10 cellular contexts compared by ENCODE assay signal in genomic region chr17:77690271-77691161, GRCh38.
DNase-seq lines count a peak whose midpoint lies in the region; ATAC-seq and TF ChIP-seq lines count a peak whose summit lies in the region.
"Had no signal": no experiment of that assay in that cellular context is flagged by ENCODE, and none has a peak within 500 bp of the region (broad histone marks: within the 10 kb centered on the region; RNA-seq: fewer than 3 reads in every experiment).

No MANE protein-coding gene starts in this region.

- no peak for TF ChIP-seq CTCF in osteocyte (IDR thresholded peaks at IDR 0.05)

- no peaks in the 10 kb centered on the region for H3K36me3 Mint-ChIP-seq in activated naive CD8-positive, alpha-beta T cell treated with anti-CD3 and anti-CD28 coated beads, Interleukin-2, amount 50 U/mL, for 24 hours (ENCODE audit: low read depth)
- no peaks in the 10 kb centered on the region for H3K36me3 Mint-ChIP-seq in osteocyte (ENCODE audit: unreplicated experiment)

- H3K27me3 Mint-ChIP-seq in activated naive CD8-positive, alpha-beta T cell treated with anti-CD3 and anti-CD28 coated beads, Interleukin-2, amount 50 U/mL, for 24 hours: peaks cover 8% of the 10 kb centered on the region
- H3K27me3 Mint-ChIP-seq in osteocyte (ENCODE audit: unreplicated experiment): peaks cover 78% of the 10 kb centered on the region

- ATAC-seq in activated naive CD8-positive, alpha-beta T cell treated with anti-CD3 and anti-CD28 coated beads, Interleukin-2, amount 50 U/mL, for 24 hours: no peak
- no peak for ATAC-seq in HG02763 (IDR thresholded peaks at IDR 0.05; ENCODE audit: unreplicated experiment)
- no peak for ATAC-seq in GM21390 (IDR thresholded peaks at IDR 0.05; ENCODE audit: unreplicated experiment)
- ATAC-seq: Panc1 had no signal

- H3K4me1 Mint-ChIP-seq in activated naive CD8-positive, alpha-beta T cell treated with anti-CD3 and anti-CD28 coated beads, Interleukin-2, amount 50 U/mL, for 24 hours: peaks cover 29% of the 10 kb centered on the region
- no peaks in the 10 kb centered on the region for H3K4me1 Mint-ChIP-seq in osteocyte (ENCODE audit: unreplicated experiment)

- no peaks in the 10 kb centered on the region for H3K9me3 Mint-ChIP-seq in activated naive CD8-positive, alpha-beta T cell treated with anti-CD3 and anti-CD28 coated beads, Interleukin-2, amount 50 U/mL, for 24 hours
- H3K9me3 Mint-ChIP-seq in osteocyte (ENCODE audit: unreplicated experiment): no peaks in the 10 kb centered on the region

- no peak overlapping the region for H3K27ac Mint-ChIP-seq in activated naive CD8-positive, alpha-beta T cell treated with anti-CD3 and anti-CD28 coated beads, Interleukin-2, amount 50 U/mL, for 24 hours
- H3K27ac Mint-ChIP-seq in osteocyte (ENCODE audit: unreplicated experiment): no peak overlapping the region

- DNase-seq in D341Med (ENCODE audit: low spot score) (peak; percentile 42), MV-4-11 (lab: John Stamatoyannopoulos, UW) (peak; percentile 79), osteocyte (ENCODE audit: extremely low spot score, unreplicated experiment) (peak; percentile 70), DMS53 (lab: John Stamatoyannopoulos, UW) (no peak), SK-N-DZ (ENCODE audit: low spot score) (no peak)
- peak; percentile 18 for DNase-seq in activated naive CD8-positive, alpha-beta T cell treated with anti-CD3 and anti-CD28 coated beads, Interleukin-2, amount 50 U/mL, for 24 hours
- DNase-seq: glutamatergic neuron had no signal

- peak overlapping the region; percentile 40 for H3K4me3 Mint-ChIP-seq in activated naive CD8-positive, alpha-beta T cell treated with anti-CD3 and anti-CD28 coated beads, Interleukin-2, amount 50 U/mL, for 24 hours
- H3K4me3 Mint-ChIP-seq in osteocyte (ENCODE audit: unreplicated experiment): no peak overlapping the region

Comparison
In these comparisons a context has a peak if more than half of its experiments do, and no peak if none do; other contexts are left out.
1. DNase-seq: peak in D341Med (single experiment), MV-4-11 (single experiment), activated naive CD8-positive, alpha-beta T cell treated with anti-CD3 and anti-CD28 coated beads, Interleukin-2, amount 50 U/mL, for 24 hours (single experiment) and osteocyte (single experiment); none in DMS53 (single experiment) and SK-N-DZ (single experiment).